Comparison of ENCODE assay signal across 8 cellular contexts in the genomic region with DNA sequence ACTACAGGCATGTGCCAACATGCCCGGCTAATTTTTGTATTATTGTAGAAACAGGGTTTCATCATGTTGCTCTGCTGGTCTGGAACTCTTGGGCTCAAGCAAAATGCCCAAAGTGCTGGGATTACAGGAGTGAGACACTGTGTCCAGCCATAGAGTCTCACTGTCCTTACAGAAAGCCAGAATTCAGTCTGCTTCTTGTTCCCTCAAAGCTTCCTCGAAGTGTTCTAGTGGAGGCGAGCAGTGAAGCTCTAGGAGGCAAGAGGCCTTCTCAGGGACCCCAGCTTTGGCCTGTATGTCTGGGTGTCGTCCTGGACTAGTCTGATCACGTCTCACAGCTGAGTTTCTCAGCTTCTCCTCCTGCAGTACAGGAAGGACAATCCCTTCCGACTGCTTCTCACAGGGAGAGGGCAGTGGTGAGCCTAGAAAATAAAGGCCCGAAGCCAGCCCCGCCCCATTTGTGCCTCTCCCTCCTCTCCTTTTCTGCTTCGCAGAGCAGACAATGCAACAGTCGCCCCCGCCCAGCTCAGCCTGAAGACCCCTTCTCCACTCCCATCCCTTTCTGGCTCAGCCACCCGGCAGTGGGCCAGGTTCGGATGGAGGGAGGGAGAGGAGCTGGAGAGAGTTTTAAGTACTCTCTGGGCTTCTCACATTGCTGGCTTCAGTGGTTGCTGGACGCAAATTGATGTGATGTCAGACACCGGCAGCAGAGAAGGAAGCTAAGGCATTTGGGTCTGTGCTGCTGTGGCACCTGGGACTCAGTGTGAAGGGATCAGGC. TPM values are rescaled to one million over a fixed set of nuclear protein-coding genes. Genes with fewer than 3 reads are reported as not detected.
DNase-seq lines count a peak whose midpoint lies in the region; ATAC-seq and TF ChIP-seq lines count a peak whose summit lies in the region.

No MANE protein-coding gene starts in this region.

- no peak overlapping the region for H4K5ac ChIP-seq in H9 (ENCODE audit: insufficient read length, low read depth, low read length)

- peak overlapping the region; percentile 41 to 68; a peak in 4 of 5 replicates for H3K4me3 Mint-ChIP-seq in H9

- peaks cover 3 to 4% of the 10 kb centered on the region in 2 experiments; a peak in 3 of 4 replicates for H3K4me1 Mint-ChIP-seq in H9

- H3K9me3 ChIP-seq in H9 (ENCODE audit: control insufficient read depth, low read depth, low read length) = peaks cover 14% of the 10 kb centered on the region
- no peaks in the 10 kb centered on the region for H3K9me3 ChIP-seq in SU-DHL-6 (ENCODE audit: insufficient read depth, low read length)
- no peaks in the 10 kb centered on the region for H3K9me3 ChIP-seq in ascending aorta

- H3K9ac ChIP-seq in H9 (ENCODE audit: extremely low read depth, insufficient read length, low read length) (peak overlapping the region; percentile 54), SU-DHL-6 (ENCODE audit: low read length) (peak overlapping the region; percentile 53)

- H3K4me2 ChIP-seq in H9 (ENCODE audit: insufficient read depth, insufficient read length, low read length) (no peak overlapping the region), SU-DHL-6 (ENCODE audit: low read depth, low read length, poor library complexity, severe bottlenecking) (peak overlapping the region; percentile 64)

- H4K91ac ChIP-seq in H9 (ENCODE audit: insufficient read length, low read depth, low read length) = no peak overlapping the region

- no peaks in the 10 kb centered on the region for H3K36me3 ChIP-seq in SU-DHL-6 (ENCODE audit: low read length)
- H3K36me3 ChIP-seq in ascending aorta = peaks cover 0 to 1% of the 10 kb centered on the region in 2 donors

- WGBS in H9 (ENCODE audit: extremely low coverage, insufficient read length, low lambda C conversion rate) = no CpG with 5 or more reads among the region's 15 CpGs

- peaks cover 49% of the 10 kb centered on the region for H3K27me3 Mint-ChIP-seq in H9 (ENCODE audit: low read depth)

- H3K4ac ChIP-seq in H9 (ENCODE audit: low read depth, low read length) = no peak overlapping the region

- H3K23ac ChIP-seq in H9 (ENCODE audit: insufficient read length, low read depth, low read length) = no peak overlapping the region

- no peak overlapping the region for H3K14ac ChIP-seq in H9 (ENCODE audit: insufficient read depth, low read length)

- H2BK20ac ChIP-seq in H9 (ENCODE audit: low read depth, low read length, poor library complexity, severe bottlenecking) = no peak overlapping the region

- H3K27me3 ChIP-seq in H9 (ENCODE audit: insufficient read depth, low read length) (no peaks in the 10 kb centered on the region), SU-DHL-6 (ENCODE audit: low read length) (no peaks in the 10 kb centered on the region), ascending aorta (no peaks in the 10 kb centered on the region)

- no peak for ATAC-seq in HG03442 (IDR thresholded peaks at IDR 0.05; ENCODE audit: unreplicated experiment)

- no peak overlapping the region for H2AFZ ChIP-seq in H9 (ENCODE audit: low read length)
- peak overlapping the region; percentile 82 for H2AFZ ChIP-seq in SU-DHL-6 (ENCODE audit: low read depth, low read length, severe bottlenecking)

- H2BK12ac ChIP-seq in H9 (ENCODE audit: insufficient read length, low read depth, low read length) = no peak overlapping the region

- H3K9me3 Mint-ChIP-seq in H9 = peaks cover 64 to 66% of the 10 kb centered on the region in 2 experiments

- peak; percentile 85 for DNase-seq in DMS153 treated with DMSO at 0.1 percent for 48 hours (lab: John Stamatoyannopoulos, UW; ENCODE audit: unreplicated experiment)
- peak; percentile 83 for DNase-seq in H9
- peak; percentile 66 to 82 (median 73) for DNase-seq in NCI-H1417 (lab: John Stamatoyannopoulos, UW)
- DNase-seq in ascending aorta (ENCODE audit: low spot score in 2 of 2) = peak in 1 of 2 donors; percentile 87
- DNase-seq in hepatic stellate cell (ENCODE audit: low spot score) = peak; percentile 73
- peak; percentile 66 for DNase-seq in putamen (ENCODE audit: low spot score)

- H3T11ph ChIP-seq in H9 (ENCODE audit: low read length) = no peak overlapping the region

- no peaks in the 10 kb centered on the region for H3K79me2 ChIP-seq in H9 (ENCODE audit: insufficient read depth, low read length)
- no peaks in the 10 kb centered on the region for H3K79me2 ChIP-seq in SU-DHL-6 (ENCODE audit: insufficient read depth, low read length)

- H3K27ac Mint-ChIP-seq in H9 = peak overlapping the region in 2 of 3 experiments; percentile 58 to 64; a peak in 2 of 7 replicates

- H3K79me1 ChIP-seq in H9 (ENCODE audit: insufficient read depth, low read depth, low read length, poor library complexity, severe bottlenecking) = no peaks in the 10 kb centered on the region

- H3K27ac ChIP-seq in H9 (ENCODE audit: insufficient read length, low read depth, low read length) (no peak overlapping the region), SU-DHL-6 (ENCODE audit: low read depth, low read length) (peak overlapping the region; percentile 63), ascending aorta (peak overlapping the region; percentile 67 to 73)

- no peak overlapping the region for H3K56ac ChIP-seq in H9 (ENCODE audit: insufficient read length, low read depth, low read length)

- intact Hi-C loops in ascending aorta (cut with DNase I) = no loop called here

- H3K36me3 Mint-ChIP-seq in H9 (ENCODE audit: insufficient read depth in 1 of 3, low read depth in 3 of 3) = peaks cover 3 to 17% (median 11%) of the 10 kb centered on the region in 3 experiments; a peak in 6 of 7 replicates

- H2BK120ac ChIP-seq in H9 (ENCODE audit: low read depth, low read length, poor library complexity, severe bottlenecking) = no peak overlapping the region

- H2BK15ac ChIP-seq in H9 (ENCODE audit: low read depth, low read length) = no peak overlapping the region

- H4K8ac ChIP-seq in H9 (replicated peaks; ENCODE audit: insufficient read length, low read depth, low read length) = no peak overlapping the region

- H3K18ac ChIP-seq in H9 (ENCODE audit: insufficient read length, low read depth, low read length) = no peak overlapping the region

- peak; percentile 55; the same call in 2 of the 3 replicates for TF ChIP-seq CTCF in H9 (conservative IDR thresholded peaks at IDR 0.05)
- peak; percentile 21 for TF ChIP-seq CTCF in SU-DHL-6 (IDR thresholded peaks at IDR 0.05; ENCODE audit: insufficient read depth, low read length, poor library complexity, severe bottlenecking)
- peak; percentile 31 to 55 (median 46) for TF ChIP-seq CTCF in ascending aorta (IDR thresholded peaks at IDR 0.05)

- H2AK5ac ChIP-seq in H9 (ENCODE audit: insufficient read length, low read length) = no peak overlapping the region

- no peaks in the 10 kb centered on the region for H4K20me1 ChIP-seq in H9 (ENCODE audit: control insufficient read depth, insufficient read depth, insufficient read length)
- H4K20me1 ChIP-seq in SU-DHL-6 (ENCODE audit: low read depth, low read length) = no peaks in the 10 kb centered on the region

- H3K4me3 ChIP-seq in SU-DHL-6 (ENCODE audit: insufficient read depth, low read length, poor library complexity, severe bottlenecking) (peak overlapping the region; percentile 46), ascending aorta (peak overlapping the region; percentile 8 to 56)

- peaks cover 3% of the 10 kb centered on the region for H3K23me2 ChIP-seq in H9 (ENCODE audit: insufficient read length, low read depth, low read length, poor library complexity, severe bottlenecking)

- H2BK5ac ChIP-seq in H9 (ENCODE audit: insufficient read length, low read length) = no peak overlapping the region

- H3K4me1 ChIP-seq in H9 (ENCODE audit: insufficient read depth, low read length) = no peaks in the 10 kb centered on the region
- peaks cover 0 to 6% of the 10 kb centered on the region in 2 donors for H3K4me1 ChIP-seq in ascending aorta

- H3F3A ChIP-seq in SU-DHL-6 (ENCODE audit: insufficient read depth) = no peaks in the 10 kb centered on the region

- H3K9me2 ChIP-seq in SU-DHL-6 (replicated peaks; ENCODE audit: insufficient read depth, low read length) = no peaks in the 10 kb centered on the region

RNA-seq across cellular contexts. Expression of gene FAM3A, which starts 11.1 kb away (rescaled TPM):
- 21.0 and 22.8 TPM in 2 replicates for total RNA-seq in H9 (2021)
- 69.9 TPM for total RNA-seq in ascending aorta

RNA-seq across cellular contexts. Expression of gene G6PD, which starts 19.6 kb away (rescaled TPM):
- total RNA-seq in H9 (2021) (68.7 and 70.5 TPM in 2 replicates), ascending aorta (89.7 TPM)

RNA-seq across cellular contexts. Expression of gene IKBKG, which starts 20.3 kb away (rescaled TPM):
- 16.2 and 17.8 TPM in 2 replicates for total RNA-seq in H9 (2021)
- 37.5 TPM for total RNA-seq in ascending aorta

RNA-seq across cellular contexts. Expression of gene SLC10A3, which starts 36.7 kb away (rescaled TPM):
- total RNA-seq in H9 (2021) (8.8 and 9.4 TPM in 2 replicates), ascending aorta (66.2 TPM)

RNA-seq across cellular contexts. Expression of gene UBL4A, which starts 40.7 kb away (rescaled TPM):
- total RNA-seq in H9 (2021) = 30.9 and 35.4 TPM in 2 replicates
- total RNA-seq in ascending aorta = 127 TPM
